ENCODE assay signal across 19 cellular contexts in the genomic region with DNA sequence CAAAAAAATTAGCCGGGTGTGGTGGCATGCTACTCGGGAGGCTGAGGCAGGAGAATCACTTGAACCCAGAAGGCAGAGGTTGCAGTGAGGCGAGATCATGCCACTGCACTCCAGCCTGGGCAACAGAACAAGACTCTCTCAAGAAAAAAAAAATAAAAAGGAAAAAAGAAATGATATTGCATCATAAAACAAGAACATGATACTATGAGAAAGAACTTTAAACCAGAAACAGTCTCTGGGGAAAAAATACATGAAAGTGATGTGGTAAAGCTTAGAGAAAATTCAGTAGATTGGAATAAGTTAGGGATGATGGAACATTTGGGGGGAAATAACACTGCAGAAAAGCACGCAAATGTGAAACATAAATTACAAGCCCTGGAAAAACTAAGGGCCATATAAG.
"Had no signal": no experiment of that assay in that cellular context is flagged by ENCODE, and none has a peak within 500 bp of the region (broad histone marks: within the 10 kb centered on the region; RNA-seq: fewer than 3 reads in every experiment).

No MANE protein-coding gene starts in this region.

- DNase-seq: IMR-90, MG63, NCI-H1092, NCI-H1436, NCI-H187, NCI-H2029, NCI-H2081 treated with DMSO at 0.1 percent for 48 hours, NCI-H2171, NCI-H226, NCI-H446, NCI-H510A, NCI-H524 treated with DMSO at 0.1 percent for 48 hours, NCI-H69, NCI-H774, Right ventricle myocardium superior, RPMI8226, SIG-M5 had no signal

- H3K36me3 ChIP-seq: MG63, SJSA1 had no signal

- H3K4me3 ChIP-seq: MG63, SJSA1, SK-N-MC had no signal

- H3K27ac ChIP-seq: SJSA1, SK-N-MC had no signal

- H3K9me3 ChIP-seq: MG63, SJSA1 had no signal

- H3K4me1 ChIP-seq: SJSA1 had no signal
